ENCODE assay signal across 28 cellular contexts in genomic region chr1:201705389-201705788, GRCh38.
"Had no signal": no experiment of that assay in that cellular context is flagged by ENCODE, and none has a peak within 500 bp of the region (broad histone marks: within the 10 kb centered on the region; RNA-seq: fewer than 3 reads in every experiment).

No MANE protein-coding gene starts in this region.

- H3K4me2 ChIP-seq: neural progenitor cell had no signal

- H3K4me3 ChIP-seq: adrenal gland, body of pancreas, cardiac muscle cell, colonic mucosa, gastrocnemius medialis, neural progenitor cell, skin epidermis, upper lobe of left lung had no signal

- H2AFZ ChIP-seq: neural progenitor cell had no signal

- H3K36me3 ChIP-seq: adrenal gland, cardiac muscle cell, colonic mucosa, gastrocnemius medialis, neural progenitor cell, upper lobe of left lung had no signal

- H3K27me3 ChIP-seq: adrenal gland, body of pancreas, cardiac muscle cell, colonic mucosa, gastrocnemius medialis, neural progenitor cell, upper lobe of left lung had no signal

- DNase-seq: activated CD4-positive, alpha-beta T cell treated with anti-CD3 and anti-CD28 coated beads for 36 hours; activated CD4-positive, CD25-positive, alpha-beta regulatory T cell; activated CD8-positive, alpha-beta T cell treated with anti-CD3 and anti-CD28 coated beads, Interleukin-2, amount 10 ng/mL, durations not matched to agents 7 days and 5 days; activated naive CD4-positive, alpha-beta T cell; activated T-cell treated with anti-CD3 and anti-CD28 coated beads for 4 hours; activated T-cell treated with anti-CD3 and anti-CD28 coated beads, Interleukin-2, amount 50 U/mL, for 72 hours; adrenal gland; aorta; body of pancreas; cerebellar nuclear complex; colonic mucosa; effector CD8-positive, alpha-beta T cell; gastrocnemius medialis; hippocampal formation; left cardiac atrium; left ventricle myocardium superior; midbrain; naive thymus-derived CD8-positive, alpha-beta T cell; posterior cingulate gyrus; right cardiac atrium; stimulated activated CD4-positive, alpha-beta T cell treated with anti-CD3 and anti-CD28 coated beads, Interleukin-12 subunit alpha, Interleukin-12 subunit beta, amount 100 ng/mL, for 4 hours; stimulated activated CD4-positive, alpha-beta T cell treated with anti-CD3 and anti-CD28 coated beads, Interleukin-4, amount 100 ng/mL, for 1 hour; substantia nigra; T-helper 1 cell; upper lobe of left lung had no signal

- H3K9ac ChIP-seq: neural progenitor cell had no signal

- H3K27ac ChIP-seq: adrenal gland, body of pancreas, cardiac muscle cell, colonic mucosa, gastrocnemius medialis, neural progenitor cell, skin epidermis, upper lobe of left lung had no signal

- ATAC-seq: activated CD4-positive, alpha-beta T cell treated with anti-CD3 and anti-CD28 coated beads for 36 hours; activated CD8-positive, alpha-beta T cell treated with anti-CD3 and anti-CD28 coated beads, Interleukin-2, amount 10 ng/mL, durations not matched to agents 7 days and 5 days; activated T-cell treated with anti-CD3 and anti-CD28 coated beads, Interleukin-2, amount 50 U/mL, for 72 hours; body of pancreas; gastrocnemius medialis; left cardiac atrium; left ventricle myocardium superior; naive thymus-derived CD8-positive, alpha-beta T cell; right cardiac atrium had no signal

- H3K9me3 ChIP-seq: adrenal gland, body of pancreas, colonic mucosa, gastrocnemius medialis, upper lobe of left lung had no signal
